ENCODE assay signal across 23 cellular contexts in genomic region chr6:147441751-147442150, GRCh38.
"Had no signal": no experiment of that assay in that cellular context is flagged by ENCODE, and none has a peak within 500 bp of the region (broad histone marks: within the 10 kb centered on the region; RNA-seq: fewer than 3 reads in every experiment).

No MANE protein-coding gene starts in this region.

- H3K9me3 ChIP-seq: gastroesophageal sphincter, mucosa of descending colon, prostate gland, sigmoid colon, suprapubic skin, tibial artery had no signal

- DNase-seq: activated CD4-positive, alpha-beta T cell treated with anti-CD3 and anti-CD28 coated beads for 4 hours; activated CD4-positive, alpha-beta T cell treated with anti-CD3 and anti-CD28 coated beads, Interleukin-2, amount 50 U/mL, for 4 hours; activated naive CD4-positive, alpha-beta T cell; activated T-cell treated with anti-CD3 and anti-CD28 coated beads for 4 hours; activated T-cell treated with anti-CD3 and anti-CD28 coated beads, Interleukin-2, amount 50 U/mL, for 72 hours; anterior cingulate cortex; effector memory CD4-positive, alpha-beta T cell; islet precursor cell; left ventricle myocardium superior; mucosa of descending colon; retina; sigmoid colon; stimulated activated CD4-positive, alpha-beta T cell treated with anti-CD3 and anti-CD28 coated beads, Interleukin-1b, Interleukin-23, amount 100 ng/mL, for 48 hours; stimulated activated naive CD4-positive, alpha-beta T cell; T-helper 9 cell; tibial artery had no signal

- H3K36me3 ChIP-seq: gastroesophageal sphincter, prostate gland, sigmoid colon, suprapubic skin, tibial artery had no signal

- H3K27ac ChIP-seq: gastroesophageal sphincter, hepatocyte, prostate gland, sigmoid colon, suprapubic skin, tibial artery, VCaP had no signal

- H3K27me3 ChIP-seq: gastroesophageal sphincter, sigmoid colon, suprapubic skin, tibial artery had no signal

- H3K4me1 ChIP-seq: gastroesophageal sphincter, prostate gland, sigmoid colon, suprapubic skin had no signal

- ATAC-seq: activated naive CD4-positive, alpha-beta T cell treated with anti-CD3 and anti-CD28 coated beads, Interleukin-2, amount 50 U/mL, for 72 hours; activated T-cell treated with anti-CD3 and anti-CD28 coated beads, Interleukin-2, amount 50 U/mL, for 72 hours; gastroesophageal sphincter; left ventricle myocardium superior; mucosa of descending colon had no signal

- H3K4me3 ChIP-seq: gastroesophageal sphincter, hepatocyte, mucosa of descending colon, prostate gland, sigmoid colon, smooth muscle cell, suprapubic skin, tibial artery had no signal
